Comparison of ENCODE assay signal across 10 cellular contexts in genomic region chr10:74598891-74599566, GRCh38.
DNase-seq lines count a peak whose midpoint lies in the region; ATAC-seq and TF ChIP-seq lines count a peak whose summit lies in the region.
"Had no signal": no experiment of that assay in that cellular context is flagged by ENCODE, and none has a peak within 500 bp of the region (broad histone marks: within the 10 kb centered on the region; RNA-seq: fewer than 3 reads in every experiment).

No MANE protein-coding gene starts in this region.

- H3K9ac ChIP-seq in GM23248 = no peak overlapping the region

- 59 to 72% methylated on average over 5 of the region's 5 CpGs for WGBS in GM23248 (ENCODE audit: low coverage in 1 of 2, low lambda C conversion rate in 2 of 2, missing lambda C conversion rate in 2 of 2), 2 experiments

- peak overlapping the region; percentile 53 for H3K27ac Mint-ChIP-seq in mesothelial cell of epicardium
- H3K27ac Mint-ChIP-seq: activated CD4-positive, alpha-beta memory T cell treated with anti-CD3 and anti-CD28 coated beads for 36 hours had no signal

- no peak for ATAC-seq in GM19328 (IDR thresholded peaks at IDR 0.05; ENCODE audit: unreplicated experiment)
- ATAC-seq in HG03196 (IDR thresholded peaks at IDR 0.05; ENCODE audit: unreplicated experiment) = no peak

- no peaks in the 10 kb centered on the region for H3F3A ChIP-seq in GM23248 (ENCODE audit: insufficient read depth)

- H3K27ac ChIP-seq in GM23248 = 0 out of 2 replicates have a peak overlapping the region, but pooled peaks have one; percentile 8

- H2AFZ ChIP-seq in GM23248 = peak overlapping the region; percentile 12; the same call in 1 of the 2 replicates

- in situ Hi-C loops in GM23248 (cut with MboI) = no loop called here

- no peaks in the 10 kb centered on the region for H3K9me3 ChIP-seq in GM23248 (ENCODE audit: low read depth)

- TF ChIP-seq CTCF in GM12865 (IDR thresholded peaks at IDR 0.05; ENCODE audit: insufficient read depth, low read depth, low read length, missing control alignments) = no peak
- TF ChIP-seq CTCF in mesothelial cell of epicardium (IDR thresholded peaks at IDR 0.05; ENCODE audit: unreplicated experiment) = no peak

- H3K4me3 Mint-ChIP-seq in mesothelial cell of epicardium = no peak overlapping the region
- H3K4me3 Mint-ChIP-seq: activated CD4-positive, alpha-beta memory T cell treated with anti-CD3 and anti-CD28 coated beads for 36 hours had no signal

- peak overlapping the region; percentile 75 for H3K4me2 ChIP-seq in GM23248 (ENCODE audit: unreplicated experiment)

- no peaks in the 10 kb centered on the region for H3K27me3 Mint-ChIP-seq in mesothelial cell of epicardium (ENCODE audit: low read depth)
- H3K27me3 Mint-ChIP-seq: activated CD4-positive, alpha-beta memory T cell treated with anti-CD3 and anti-CD28 coated beads for 36 hours had no signal

- H3K4me3 ChIP-seq in GM12865 (ENCODE audit: low read depth, low read length) (peak overlapping the region; percentile 23; the same call in 1 of the 2 replicates), GM23248 (peak overlapping the region; percentile 29)

- peaks cover 12% of the 10 kb centered on the region for H3K4me1 ChIP-seq in GM23248 (ENCODE audit: insufficient read depth)

- DNase-seq in GM12865 (ENCODE audit: low read depth) (peak; percentile 87), GM23248 (peak; percentile 40), amniotic epithelial cell (ENCODE audit: low read depth) (peak; percentile 59), mesothelial cell of epicardium (ENCODE audit: low spot score in 2 of 2, unreplicated experiment in 2 of 2) (no peak), NCI-H345 treated with DMSO at 0.1 percent for 48 hours (lab: John Stamatoyannopoulos, UW; ENCODE audit: unreplicated experiment) (no peak), activated gamma-delta T cell treated with Interleukin-2 at 50 U/mL for 16 hours (no peak)
- DNase-seq: activated CD4-positive, alpha-beta memory T cell treated with anti-CD3 and anti-CD28 coated beads for 36 hours; KG1 had no signal

- H3K9me3 Mint-ChIP-seq in mesothelial cell of epicardium = peaks cover 5% of the 10 kb centered on the region

- H3K4me1 Mint-ChIP-seq in mesothelial cell of epicardium = peaks cover 20% of the 10 kb centered on the region

- H3K36me3 ChIP-seq in GM23248 (ENCODE audit: low read depth) = no peaks in the 10 kb centered on the region

- H3K9me2 ChIP-seq in GM23248 (ENCODE audit: insufficient read depth) = no peaks in the 10 kb centered on the region

- no peaks in the 10 kb centered on the region for H3K27me3 ChIP-seq in GM23248 (replicated peaks; ENCODE audit: insufficient read depth)

- no peaks in the 10 kb centered on the region for H3K79me2 ChIP-seq in GM23248 (ENCODE audit: insufficient read depth)

- no peaks in the 10 kb centered on the region for H4K20me1 ChIP-seq in GM23248 (ENCODE audit: insufficient read depth)

- H3K36me3 Mint-ChIP-seq in mesothelial cell of epicardium = peaks cover 8% of the 10 kb centered on the region

Comparison
In these comparisons a context has a peak if more than half of its experiments do, and no peak if none do; other contexts are left out.
1. DNase-seq: peak in GM12865 (single experiment), GM23248 (single experiment) and amniotic epithelial cell (single experiment); none in mesothelial cell of epicardium (0 of 2), NCI-H345 treated with DMSO at 0.1 percent for 48 hours (single experiment) and activated gamma-delta T cell treated with Interleukin-2 at 50 U/mL for 16 hours (single experiment).